In the genomic region with DNA sequence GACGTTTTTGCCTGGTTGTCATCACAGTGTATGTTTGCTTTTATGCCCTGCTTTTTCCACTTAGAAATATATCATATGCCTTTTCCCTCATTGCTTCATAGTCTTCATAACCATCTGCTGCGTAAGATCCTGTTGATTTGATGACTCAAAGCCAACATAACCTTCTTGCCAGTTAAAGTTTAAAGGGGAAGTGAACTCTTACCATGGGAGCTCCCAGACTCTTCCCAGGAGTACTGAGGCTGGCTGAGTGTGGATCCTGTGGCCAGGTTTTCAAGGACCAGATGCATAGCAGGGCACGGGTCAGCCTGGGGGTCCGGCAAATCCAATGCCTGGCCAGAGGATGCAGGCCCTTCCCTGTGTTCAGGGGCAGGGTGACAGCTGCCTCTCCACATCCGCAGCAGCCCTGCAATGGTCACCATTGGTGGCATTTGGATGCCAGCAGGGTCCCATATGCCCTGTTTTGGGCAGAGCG, we compare ENCODE assay signal across 9 cellular contexts. TPM values are rescaled to one million over a fixed set of nuclear protein-coding genes. Genes with fewer than 3 reads are reported as not detected.
DNase-seq lines count a peak whose midpoint lies in the region; ATAC-seq, FAIRE-seq and TF ChIP-seq lines count a peak whose summit lies in the region.
"Had no signal": no experiment of that assay in that cellular context is flagged by ENCODE, and none has a peak within 500 bp of the region (broad histone marks: within the 10 kb centered on the region; RNA-seq: fewer than 3 reads in every experiment).

No MANE protein-coding gene starts in this region.

- 5% methylated on average over 4 of the region's 6 CpGs for WGBS in A549 (ENCODE audit: missing lambda C conversion rate)
- 4% methylated on average over 2 of the region's 6 CpGs for WGBS in right lobe of liver (ENCODE audit: insufficient coverage, low coverage, low lambda C conversion rate, missing lambda C conversion rate)

- no peaks in the 10 kb centered on the region for H3K27me3 ChIP-seq in Loucy (ENCODE audit: insufficient read depth, low read length, poor library complexity, severe bottlenecking)
- no peaks in the 10 kb centered on the region for H3K27me3 ChIP-seq in brain microvascular endothelial cell (replicated peaks)
- no peaks in the 10 kb centered on the region for H3K27me3 ChIP-seq in right lobe of liver
- H3K27me3 ChIP-seq in CD8-positive, alpha-beta T cell (ENCODE audit: insufficient read depth, low read length), result no peaks in the 10 kb centered on the region
- H3K27me3 ChIP-seq in H7 (ENCODE audit: control insufficient read depth, insufficient read depth, low read length), result no peaks in the 10 kb centered on the region

- no peak overlapping the region for H3K27ac Mint-ChIP-seq in CD8-positive, alpha-beta T cell
- H3K27ac Mint-ChIP-seq in progenitor cell of endocrine pancreas, result no peak overlapping the region
- H3K27ac Mint-ChIP-seq in activated T-cell treated with anti-CD3 and anti-CD28 coated beads, Interleukin-2, amount 50 U/mL, for 72 hours, result no peak overlapping the region

- TF ChIP-seq CTCF in A549 (IDR thresholded peaks at IDR 0.05), result no peak
- no peak for TF ChIP-seq CTCF in Loucy (conservative IDR thresholded peaks at IDR 0.05; ENCODE audit: low read length)
- no peak for TF ChIP-seq CTCF in brain microvascular endothelial cell (IDR thresholded peaks at IDR 0.05; ENCODE audit: low read depth, low read length, missing control alignments)
- no peak for TF ChIP-seq CTCF in right lobe of liver (IDR thresholded peaks at IDR 0.05)
- no peak for TF ChIP-seq CTCF in CD8-positive, alpha-beta T cell (IDR thresholded peaks at IDR 0.05)
- no peak for TF ChIP-seq CTCF in progenitor cell of endocrine pancreas (IDR thresholded peaks at IDR 0.05; ENCODE audit: unreplicated experiment)

- CTCF ChIA-PET in A549 (lab: Yijun Ruan, JAX), result interaction anchor here (2.6 to 4.2 kb wide), 2 partner anchors 9 to 13 kb away, joined by 10 to 30 read pairs; no protein-coding TSS in a partner anchor
- CTCF ChIA-PET in CD8-positive, alpha-beta T cell (lab: Charles Lee), result no interaction called here

- TF ChIP-seq POLR2A in A549 (IDR thresholded peaks at IDR 0.05; ENCODE audit: low read length) (no peak), right lobe of liver (IDR thresholded peaks at IDR 0.05) (peak; percentile 46)

- H3K4me3 ChIP-seq in A549, result no peak overlapping the region
- H3K4me3 ChIP-seq in Loucy (ENCODE audit: low read length, poor library complexity, severe bottlenecking), result no peak overlapping the region
- H3K4me3 ChIP-seq in brain microvascular endothelial cell (ENCODE audit: low read depth, low read length), result no peak overlapping the region
- no peak overlapping the region for H3K4me3 ChIP-seq in right lobe of liver
- no peak overlapping the region for H3K4me3 ChIP-seq in CD8-positive, alpha-beta T cell (ENCODE audit: low read depth, low read length)
- H3K4me3 ChIP-seq in H7 (ENCODE audit: insufficient read depth, low read depth, low read length), result no peak overlapping the region

- TF ChIP-seq EP300 in A549 (IDR thresholded peaks at IDR 0.05), result peak; percentile 90 to 91; a peak in 4 of 5 replicates

- H3K9me2 ChIP-seq in Loucy (replicated peaks; ENCODE audit: low read depth, low read length), result no peaks in the 10 kb centered on the region

- peaks cover 4% of the 10 kb centered on the region for H3K4me1 Mint-ChIP-seq in CD8-positive, alpha-beta T cell (ENCODE audit: low read depth)
- peaks cover 1% of the 10 kb centered on the region for H3K4me1 Mint-ChIP-seq in progenitor cell of endocrine pancreas (ENCODE audit: low read depth)
- H3K4me1 Mint-ChIP-seq in activated T-cell treated with anti-CD3 and anti-CD28 coated beads, Interleukin-2, amount 50 U/mL, for 72 hours (ENCODE audit: low read depth), result no peaks in the 10 kb centered on the region

- H3F3A ChIP-seq in Loucy (ENCODE audit: low read depth), result no peaks in the 10 kb centered on the region

- H3K9me3 Mint-ChIP-seq in CD8-positive, alpha-beta T cell, result peaks cover 15% of the 10 kb centered on the region
- peaks cover 3% of the 10 kb centered on the region for H3K9me3 Mint-ChIP-seq in progenitor cell of endocrine pancreas (ENCODE audit: low read depth)
- H3K9me3 Mint-ChIP-seq in activated T-cell treated with anti-CD3 and anti-CD28 coated beads, Interleukin-2, amount 50 U/mL, for 72 hours, result peaks cover 7% of the 10 kb centered on the region in 2 donors

- intact Hi-C loops in right lobe of liver (cut with DNase I), result no loop called here
- intact Hi-C loops in CD8-positive, alpha-beta T cell (cut with DNase I, micrococcal nuclease), result no loop called here

- no peak overlapping the region for H2AFZ ChIP-seq in Loucy (ENCODE audit: low read length)

- peak; percentile 85 to 88 for ATAC-seq in A549
- peak; percentile 78 to 83 (median 78) for ATAC-seq in right lobe of liver
- no peak for ATAC-seq in CD8-positive, alpha-beta T cell
- no peak for ATAC-seq in activated T-cell treated with anti-CD3 and anti-CD28 coated beads, Interleukin-2, amount 50 U/mL, for 72 hours (replicated peaks in 1 of 2)

- H4K20me1 ChIP-seq in Loucy (ENCODE audit: insufficient read depth, low read length, poor library complexity, severe bottlenecking), result no peaks in the 10 kb centered on the region

- peak overlapping the region; percentile 74 for H3K4me2 ChIP-seq in A549
- H3K4me2 ChIP-seq in Loucy (ENCODE audit: low read depth, low read length, poor library complexity, severe bottlenecking), result peak overlapping the region; percentile 6

- peaks cover 70% of the 10 kb centered on the region for H3K4me1 ChIP-seq in A549
- H3K4me1 ChIP-seq in Loucy (ENCODE audit: insufficient read depth, low read length, poor library complexity, severe bottlenecking), result peaks cover 22% of the 10 kb centered on the region
- peaks cover 0 to 53% (median 25%) of the 10 kb centered on the region in 4 donors for H3K4me1 ChIP-seq in right lobe of liver
- H3K4me1 ChIP-seq in CD8-positive, alpha-beta T cell (ENCODE audit: insufficient read depth, low read length), result no peaks in the 10 kb centered on the region

- H3K36me3 ChIP-seq in Loucy (ENCODE audit: insufficient read depth, low read length) (peaks cover 52% of the 10 kb centered on the region), brain microvascular endothelial cell (replicated peaks) (no peaks in the 10 kb centered on the region), right lobe of liver (no peaks in the 10 kb centered on the region), H7 (replicated peaks; ENCODE audit: control insufficient read depth, insufficient read depth, low read length) (no peaks in the 10 kb centered on the region)
- H3K36me3 ChIP-seq in CD8-positive, alpha-beta T cell (ENCODE audit: insufficient read depth, low read length), result no peaks in the 10 kb centered on the region

- H3K9me3 ChIP-seq in A549 (peaks cover 12% of the 10 kb centered on the region; the same call in 1 of the 3 replicates), Loucy (ENCODE audit: insufficient read depth, low read depth, low read length) (peaks cover 6% of the 10 kb centered on the region; the same call in 1 of the 2 replicates), right lobe of liver (no peaks in the 10 kb centered on the region)
- H3K9me3 ChIP-seq in CD8-positive, alpha-beta T cell (ENCODE audit: low read length), result peaks cover 3% of the 10 kb centered on the region
- H3K9me3 ChIP-seq: Caco-2 had no signal

- POLR2A ChIA-PET in A549 (lab: Yijun Ruan, JAX), result interaction anchor here (0.8 kb wide), 1 partner anchor 9 kb away, joined by 5 read pairs; no protein-coding TSS in a partner anchor
- POLR2A ChIA-PET in CD8-positive, alpha-beta T cell (lab: Charles Lee), result no interaction called here

- no peak overlapping the region for H3K4me3 Mint-ChIP-seq in CD8-positive, alpha-beta T cell
- H3K4me3 Mint-ChIP-seq in progenitor cell of endocrine pancreas (ENCODE audit: low read depth), result no peak overlapping the region
- H3K4me3 Mint-ChIP-seq in activated T-cell treated with anti-CD3 and anti-CD28 coated beads, Interleukin-2, amount 50 U/mL, for 72 hours, result no peak overlapping the region

- no peak for FAIRE-seq in A549 (lab: Jason Lieb, UNC)

- H3K79me2 ChIP-seq in Loucy (ENCODE audit: insufficient read depth, low read length), result peaks cover 70% of the 10 kb centered on the region

- no peaks in the 10 kb centered on the region for H3K27me3 Mint-ChIP-seq in CD8-positive, alpha-beta T cell (ENCODE audit: low read depth)
- no peaks in the 10 kb centered on the region for H3K27me3 Mint-ChIP-seq in progenitor cell of endocrine pancreas
- H3K27me3 Mint-ChIP-seq in activated T-cell treated with anti-CD3 and anti-CD28 coated beads, Interleukin-2, amount 50 U/mL, for 72 hours (ENCODE audit: low read depth), result no peaks in the 10 kb centered on the region

- in situ Hi-C loops in brain microvascular endothelial cell (cut with HindIII; ENCODE audit: low pct_ligation_motif_present, low sequenced_read_pairs), result no loop called here

- peaks cover 60% of the 10 kb centered on the region for H3K36me3 Mint-ChIP-seq in CD8-positive, alpha-beta T cell
- peaks cover 13% of the 10 kb centered on the region for H3K36me3 Mint-ChIP-seq in progenitor cell of endocrine pancreas (ENCODE audit: insufficient read depth)
- H3K36me3 Mint-ChIP-seq in activated T-cell treated with anti-CD3 and anti-CD28 coated beads, Interleukin-2, amount 50 U/mL, for 72 hours (ENCODE audit: insufficient read depth in 2 of 2), result peaks cover 8 to 16% of the 10 kb centered on the region in 2 donors

- DNase-seq in A549 (ENCODE audit: low read depth in 1 of 2, low spot score in 1 of 2), result peak; percentile 88 to 91
- DNase-seq in brain microvascular endothelial cell, result peak; percentile 76
- no peak for DNase-seq in right lobe of liver
- no peak for DNase-seq in CD8-positive, alpha-beta T cell
- no peak for DNase-seq in progenitor cell of endocrine pancreas (ENCODE audit: low spot score, unreplicated experiment)
- DNase-seq in activated T-cell treated with anti-CD3 and anti-CD28 coated beads, Interleukin-2, amount 50 U/mL, for 72 hours, result no peak
- no peak for DNase-seq in H7
- DNase-seq: Caco-2 had no signal

- peak; percentile 26 to 31; a peak in 2 of 5 replicates for TF ChIP-seq RAD21 in A549 (conservative IDR thresholded peaks at IDR 0.05 in 1 of 2, IDR thresholded peaks at IDR 0.05 in 1 of 2)

- H3K9ac ChIP-seq in Loucy (ENCODE audit: low read depth, low read length, poor library complexity, severe bottlenecking), result no peak overlapping the region

- H3K27ac ChIP-seq in A549 (peak overlapping the region; percentile 97 to 98), brain microvascular endothelial cell (peak overlapping the region; percentile 96), right lobe of liver (peak overlapping the region; percentile 66 to 92 (median 76))
- H3K27ac ChIP-seq in CD8-positive, alpha-beta T cell (ENCODE audit: low read depth, low read length), result no peak overlapping the region

RNA-seq across cellular contexts. Expression of gene SACM1L, which starts 42.0 kb away (rescaled TPM):
- polyA plus RNA-seq in A549 (2011; rRNA removed) (24.8 and 27.8 TPM in 2 replicates), A549 (2017; fragmentation: RNase III; extraction: RNeasy Plus Mini Kit Qiagen cat#74134 plus additional on column Dnase treatment) (21.1 to 24.9 TPM (median 22.6 TPM) in 3 replicates)
- polyA plus RNA-seq in A549 (2012; cell fraction: cytosol; rRNA removed), result 6.1 and 7.2 TPM in 2 replicates
- 5.5 and 8.3 TPM in 2 replicates for polyA plus RNA-seq in A549 (2012; cell fraction: nucleus; rRNA removed)
- polyA minus RNA-seq in A549 (2011; rRNA and poly(A)+ RNA removed), result 19.3 and 24.1 TPM in 2 replicates
- total RNA-seq in right lobe of liver (10 to 100 TPM; 16.8 to 23.9 (median 21.5) TPM), progenitor cell of endocrine pancreas (56.7 and 61.3 TPM in 2 replicates)
- total RNA-seq in CD8-positive, alpha-beta T cell, result 10 to 100 TPM; 54.4 to 56.7 TPM
- total RNA-seq in activated T-cell treated with anti-CD3 and anti-CD28 coated beads, Interleukin-2, amount 50 U/mL, for 72 hours, result 10 to 100 TPM; 77.1 to 78.4 TPM
- total RNA-seq in H7 (2014; rRNA removed; shearing (Covaris generic)), result 31.2 and 50.9 TPM in 2 replicates

RNA-seq across cellular contexts. Expression of gene LIMD1, which starts 52.6 kb away (rescaled TPM):
- polyA plus RNA-seq in A549 (2011; rRNA removed) (30.7 and 38.6 TPM in 2 replicates), A549 (2017; fragmentation: RNase III; extraction: RNeasy Plus Mini Kit Qiagen cat#74134 plus additional on column Dnase treatment) (17.4 to 18.8 TPM (median 18.8 TPM) in 3 replicates)
- polyA plus RNA-seq in A549 (2012; cell fraction: cytosol; rRNA removed), result 14.9 and 20.0 TPM in 2 replicates
- 48.7 and 51.2 TPM in 2 replicates for polyA plus RNA-seq in A549 (2012; cell fraction: nucleus; rRNA removed)
- polyA minus RNA-seq in A549 (2011; rRNA and poly(A)+ RNA removed), result 95.4 and 109 TPM in 2 replicates
- total RNA-seq in right lobe of liver (10 to 100 TPM; 23.4 to 47.7 (median 31.0) TPM), progenitor cell of endocrine pancreas (31.3 and 32.5 TPM in 2 replicates)
- 10 to 100 TPM; 13.5 to 13.8 TPM for total RNA-seq in CD8-positive, alpha-beta T cell
- total RNA-seq in activated T-cell treated with anti-CD3 and anti-CD28 coated beads, Interleukin-2, amount 50 U/mL, for 72 hours, result 10 to 100 TPM; 32.3 to 33.7 TPM
- 16.7 and 22.5 TPM in 2 replicates for total RNA-seq in H7 (2014; rRNA removed; shearing (Covaris generic))

Comparison
In these comparisons a context has a peak if more than half of its experiments do, and no peak if none do; other contexts are left out.
1. ATAC-seq: peak in A549 (2 of 2) and right lobe of liver (4 of 4); none in CD8-positive, alpha-beta T cell (single experiment) and activated T-cell treated with anti-CD3 and anti-CD28 coated beads, Interleukin-2, amount 50 U/mL, for 72 hours (0 of 2).
2. DNase-seq: peak in A549 (2 of 2) and brain microvascular endothelial cell (single experiment); none in right lobe of liver (0 of 3), CD8-positive, alpha-beta T cell (0 of 7), progenitor cell of endocrine pancreas (single experiment), activated T-cell treated with anti-CD3 and anti-CD28 coated beads, Interleukin-2, amount 50 U/mL, for 72 hours (0 of 2) and H7 (single experiment).